In genomic region chr17:82985973-82986372, GRCh38 we compare ENCODE assay signal across 8 cellular contexts.
DNase-seq lines count a peak whose midpoint lies in the region; ATAC-seq and FAIRE-seq lines count a peak whose summit lies in the region.

No MANE protein-coding gene starts in this region.

- no peak for FAIRE-seq in small intestine (lab: Jason Lieb, UNC)

- H3K4me1 ChIP-seq in GM23248 (ENCODE audit: insufficient read depth) (no peaks in the 10 kb centered on the region), endocrine pancreas (ENCODE audit: control insufficient read depth, insufficient read depth, low read length) (no peaks in the 10 kb centered on the region), small intestine (ENCODE audit: control insufficient read depth in 2 of 2, insufficient read depth in 1 of 2, low read depth in 1 of 2, low read length in 1 of 2) (no peaks in the 10 kb centered on the region)

- no peaks in the 10 kb centered on the region for H3K27me3 ChIP-seq in GM23248 (replicated peaks; ENCODE audit: insufficient read depth)
- no peaks in the 10 kb centered on the region for H3K27me3 ChIP-seq in endocrine pancreas (ENCODE audit: control insufficient read depth, insufficient read depth, low read length)
- H3K27me3 ChIP-seq in small intestine (ENCODE audit: control insufficient read depth in 2 of 2, insufficient read depth in 2 of 2, low read length in 2 of 2) = no peaks in the 10 kb centered on the region

- H3K36me3 ChIP-seq in GM23248 (ENCODE audit: low read depth) (no peaks in the 10 kb centered on the region), endocrine pancreas (ENCODE audit: control insufficient read depth, insufficient read depth, low read length) (no peaks in the 10 kb centered on the region), small intestine (ENCODE audit: control insufficient read depth in 2 of 2, insufficient read depth in 2 of 2, low read length in 2 of 2) (no peaks in the 10 kb centered on the region)

- peaks cover 3% of the 10 kb centered on the region for H3K27me3 Mint-ChIP-seq in activated CD4-positive, alpha-beta T cell treated with anti-CD3 and anti-CD28 coated beads, Interleukin-2, amount 10 ng/mL, durations not matched to agents 7 days and 5 days

- H3K27ac Mint-ChIP-seq in activated CD4-positive, alpha-beta T cell treated with anti-CD3 and anti-CD28 coated beads, Interleukin-2, amount 10 ng/mL, durations not matched to agents 7 days and 5 days = peak overlapping the region; percentile 83

- peaks cover 7% of the 10 kb centered on the region for H3K9me3 Mint-ChIP-seq in activated CD4-positive, alpha-beta T cell treated with anti-CD3 and anti-CD28 coated beads, Interleukin-2, amount 10 ng/mL, durations not matched to agents 7 days and 5 days

- H3K36me3 Mint-ChIP-seq in activated CD4-positive, alpha-beta T cell treated with anti-CD3 and anti-CD28 coated beads, Interleukin-2, amount 10 ng/mL, durations not matched to agents 7 days and 5 days (ENCODE audit: low read depth) = peaks cover 26% of the 10 kb centered on the region

- CTCF ChIA-PET in activated CD4-positive, alpha-beta T cell treated with anti-CD3 and anti-CD28 coated beads, Interleukin-2, amount 10 ng/mL, durations not matched to agents 7 days and 5 days (lab: Charles Lee) = interaction anchor here (0.9 to 1.1 kb wide), 2 partner anchors 16 to 101 kb away, joined by 3 to 4 read pairs; no protein-coding TSS in a partner anchor

- 40 to 51% methylated on average over 14 to 17 of the region's 17 CpGs for WGBS in GM23248 (ENCODE audit: low coverage in 1 of 2, low lambda C conversion rate in 2 of 2, missing lambda C conversion rate in 2 of 2), 2 experiments
- WGBS in small intestine, 3 donors = 22 to 71% (median 46%) methylated on average over 17 of the region's 17 CpGs

- no peaks in the 10 kb centered on the region for H4K20me1 ChIP-seq in GM23248 (ENCODE audit: insufficient read depth)

- no peak for ATAC-seq in HG02759 (IDR thresholded peaks at IDR 0.05; ENCODE audit: unreplicated experiment)

- in situ Hi-C loops in GM23248 (cut with MboI) = no loop called here

- DNase-seq in GM23248 (peak; percentile 30), small intestine (peak; percentile 59), NCI-H1694 treated with DMSO at 0.1 percent for 48 hours (lab: John Stamatoyannopoulos, UW) (no peak), SW 1271 (lab: John Stamatoyannopoulos, UW) (no peak), caudate nucleus (lab: John Stamatoyannopoulos, UW) (no peak)
- DNase-seq in activated CD4-positive, alpha-beta T cell treated with anti-CD3 and anti-CD28 coated beads, Interleukin-2, amount 10 ng/mL, durations not matched to agents 7 days and 5 days = peak; percentile 78

- H3K4me3 ChIP-seq in GM23248 (no peak overlapping the region), endocrine pancreas (ENCODE audit: control insufficient read depth, insufficient read depth, low read length) (peak overlapping the region; percentile 15), small intestine (ENCODE audit: low read depth in 1 of 2, low read length in 2 of 2) (no peak overlapping the region)

- H2AFZ ChIP-seq in GM23248 = no peak overlapping the region

- no peaks in the 10 kb centered on the region for H3F3A ChIP-seq in GM23248 (ENCODE audit: insufficient read depth)

- H3K9ac ChIP-seq in GM23248 (no peak overlapping the region), endocrine pancreas (ENCODE audit: control insufficient read depth, insufficient read depth, low read length) (peak overlapping the region; percentile 12)

- POLR2A ChIA-PET in activated CD4-positive, alpha-beta T cell treated with anti-CD3 and anti-CD28 coated beads, Interleukin-2, amount 10 ng/mL, durations not matched to agents 7 days and 5 days (lab: Charles Lee) = interaction anchor here (0.6 kb wide), 1 partner anchor 207 kb away, joined by 4 read pairs; no protein-coding TSS in a partner anchor

- H3K4me2 ChIP-seq in GM23248 (ENCODE audit: unreplicated experiment) = no peak overlapping the region

- peak overlapping the region; percentile 52 for H3K4me3 Mint-ChIP-seq in activated CD4-positive, alpha-beta T cell treated with anti-CD3 and anti-CD28 coated beads, Interleukin-2, amount 10 ng/mL, durations not matched to agents 7 days and 5 days

- H3K9me2 ChIP-seq in GM23248 (ENCODE audit: insufficient read depth) = no peaks in the 10 kb centered on the region

- peaks cover 45% of the 10 kb centered on the region for H3K4me1 Mint-ChIP-seq in activated CD4-positive, alpha-beta T cell treated with anti-CD3 and anti-CD28 coated beads, Interleukin-2, amount 10 ng/mL, durations not matched to agents 7 days and 5 days

- H3K9me3 ChIP-seq in GM23248 (ENCODE audit: low read depth) (no peaks in the 10 kb centered on the region), endocrine pancreas (ENCODE audit: control insufficient read depth, low read length) (no peaks in the 10 kb centered on the region), small intestine (ENCODE audit: control insufficient read depth, low read depth) (no peaks in the 10 kb centered on the region)

- H3K27ac ChIP-seq in GM23248 = no peak overlapping the region
- H3K27ac ChIP-seq in small intestine (ENCODE audit: low read depth in 1 of 2, low read length in 1 of 2) = peak overlapping the region in 1 of 2 donors; percentile 32
- no peak overlapping the region for H3K27ac ChIP-seq in caudate nucleus (ENCODE audit: low read depth, low read length)

- H3K79me2 ChIP-seq in GM23248 (ENCODE audit: insufficient read depth) = no peaks in the 10 kb centered on the region

Comparison
In these comparisons a context has a peak if more than half of its experiments do, and no peak if none do; other contexts are left out.
1. DNase-seq: peak in GM23248 (single experiment), activated CD4-positive, alpha-beta T cell treated with anti-CD3 and anti-CD28 coated beads, Interleukin-2, amount 10 ng/mL, durations not matched to agents 7 days and 5 days (single experiment) and small intestine (single experiment); none in NCI-H1694 treated with DMSO at 0.1 percent for 48 hours (single experiment), SW 1271 (0 of 2) and caudate nucleus (0 of 61).